ENCODE assay signal across 19 cellular contexts in the genomic region with DNA sequence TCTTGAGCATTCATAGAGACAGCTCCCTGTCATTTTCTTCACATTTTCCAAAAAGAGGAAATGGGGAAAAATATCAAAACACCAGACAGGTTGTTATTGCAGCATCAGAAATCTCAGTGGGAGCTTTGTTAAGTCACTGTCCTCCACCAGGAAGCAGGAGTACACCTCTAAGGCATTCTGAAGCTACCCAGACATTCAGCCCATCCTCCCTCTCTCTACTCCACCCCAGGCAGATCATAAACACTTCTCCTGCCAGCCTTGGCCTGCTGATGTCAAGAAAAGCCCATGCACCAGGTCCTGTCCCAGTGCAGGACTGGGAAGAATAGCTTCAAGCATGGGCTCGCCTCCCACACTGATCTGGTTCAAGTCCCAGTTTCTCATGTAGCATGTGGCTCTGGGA.
DNase-seq lines count a peak whose midpoint lies in the region; ATAC-seq and TF ChIP-seq lines count a peak whose summit lies in the region.
"Had no signal": no experiment of that assay in that cellular context is flagged by ENCODE, and none has a peak within 500 bp of the region (broad histone marks: within the 10 kb centered on the region; RNA-seq: fewer than 3 reads in every experiment).

No MANE protein-coding gene starts in this region.

- no peaks in the 10 kb centered on the region for H3K36me3 ChIP-seq in CD8-positive, alpha-beta T cell (ENCODE audit: insufficient read depth, low read length)
- H3K36me3 ChIP-seq in effector memory CD4-positive, alpha-beta T cell (ENCODE audit: control insufficient read depth, insufficient read depth, low read length): no peaks in the 10 kb centered on the region
- H3K36me3 ChIP-seq: adrenal gland, left lung, neutrophil, transverse colon had no signal

- peaks cover 31% of the 10 kb centered on the region for H3K4me1 Mint-ChIP-seq in activated CD8-positive, alpha-beta memory T cell treated with anti-CD3 and anti-CD28 coated beads, Interleukin-2, amount 10 ng/mL, durations not matched to agents 7 days and 5 days
- peaks cover 85% of the 10 kb centered on the region for H3K4me1 Mint-ChIP-seq in CD8-positive, alpha-beta T cell (ENCODE audit: low read depth)
- H3K4me1 Mint-ChIP-seq in activated CD4-positive, alpha-beta memory T cell treated with anti-CD3 and anti-CD28 coated beads, Interleukin-2, amount 10 ng/mL, durations not matched to agents 7 days and 5 days: peaks cover 31% of the 10 kb centered on the region

- intact Hi-C loops in CD8-positive, alpha-beta T cell (cut with DNase I, micrococcal nuclease): loop anchor here in 1 of 2 experiments (2.0 kb wide), 1 partner anchor 13 kb away; no protein-coding TSS in a partner anchor

- H3K36me3 Mint-ChIP-seq in activated CD8-positive, alpha-beta memory T cell treated with anti-CD3 and anti-CD28 coated beads, Interleukin-2, amount 10 ng/mL, durations not matched to agents 7 days and 5 days: peaks cover 10% of the 10 kb centered on the region
- H3K36me3 Mint-ChIP-seq in CD8-positive, alpha-beta T cell: no peaks in the 10 kb centered on the region
- peaks cover 4% of the 10 kb centered on the region for H3K36me3 Mint-ChIP-seq in activated CD4-positive, alpha-beta memory T cell treated with anti-CD3 and anti-CD28 coated beads, Interleukin-2, amount 10 ng/mL, durations not matched to agents 7 days and 5 days (ENCODE audit: low read depth)

- H3K4me3 Mint-ChIP-seq in activated CD8-positive, alpha-beta memory T cell treated with anti-CD3 and anti-CD28 coated beads, Interleukin-2, amount 10 ng/mL, durations not matched to agents 7 days and 5 days: no peak overlapping the region
- peak overlapping the region; percentile 55 for H3K4me3 Mint-ChIP-seq in CD8-positive, alpha-beta T cell
- no peak overlapping the region for H3K4me3 Mint-ChIP-seq in activated CD4-positive, alpha-beta memory T cell treated with anti-CD3 and anti-CD28 coated beads, Interleukin-2, amount 10 ng/mL, durations not matched to agents 7 days and 5 days

- H3K27ac Mint-ChIP-seq in activated CD8-positive, alpha-beta memory T cell treated with anti-CD3 and anti-CD28 coated beads, Interleukin-2, amount 10 ng/mL, durations not matched to agents 7 days and 5 days: peak overlapping the region; percentile 98
- peak overlapping the region; percentile 98 for H3K27ac Mint-ChIP-seq in CD8-positive, alpha-beta T cell
- H3K27ac Mint-ChIP-seq in activated CD4-positive, alpha-beta memory T cell treated with anti-CD3 and anti-CD28 coated beads, Interleukin-2, amount 10 ng/mL, durations not matched to agents 7 days and 5 days: peak overlapping the region; percentile 74

- no peaks in the 10 kb centered on the region for H3K27me3 Mint-ChIP-seq in activated CD8-positive, alpha-beta memory T cell treated with anti-CD3 and anti-CD28 coated beads, Interleukin-2, amount 10 ng/mL, durations not matched to agents 7 days and 5 days
- H3K27me3 Mint-ChIP-seq in CD8-positive, alpha-beta T cell (ENCODE audit: low read depth): no peaks in the 10 kb centered on the region
- H3K27me3 Mint-ChIP-seq in activated CD4-positive, alpha-beta memory T cell treated with anti-CD3 and anti-CD28 coated beads, Interleukin-2, amount 10 ng/mL, durations not matched to agents 7 days and 5 days: no peaks in the 10 kb centered on the region

- DNase-seq in activated CD8-positive, alpha-beta memory T cell treated with anti-CD3 and anti-CD28 coated beads, Interleukin-2, amount 10 ng/mL, durations not matched to agents 7 days and 5 days: no peak
- no peak for DNase-seq in activated CD8-positive, alpha-beta memory T cell treated with anti-CD3 and anti-CD28 coated beads, Interleukin-2, amount 50 U/mL, for 4 hours
- DNase-seq in CD8-positive, alpha-beta T cell: no peak
- no peak for DNase-seq in activated CD4-positive, alpha-beta memory T cell treated with anti-CD3 and anti-CD28 coated beads, Interleukin-2, amount 10 ng/mL, durations not matched to agents 7 days and 5 days
- DNase-seq in effector memory CD4-positive, alpha-beta T cell: no peak
- DNase-seq in omental fat pad (ENCODE audit: low spot score) (no peak), dermis blood vessel endothelial cell (no peak)
- DNase-seq: adrenal gland, body of pancreas, cerebellar nuclear complex, GOT3, left lung, mesenchymal stem cell, NCI-H146, psoas muscle, SK-N-SH, transverse colon had no signal

- H3K4me1 ChIP-seq in CD8-positive, alpha-beta T cell (ENCODE audit: insufficient read depth, low read length): peaks cover 66% of the 10 kb centered on the region
- peaks cover 36% of the 10 kb centered on the region for H3K4me1 ChIP-seq in effector memory CD4-positive, alpha-beta T cell (ENCODE audit: control insufficient read depth, insufficient read depth, low read length, poor library complexity, severe bottlenecking)
- H3K4me1 ChIP-seq: adrenal gland, body of pancreas, left lung, psoas muscle, transverse colon had no signal

- POLR2A ChIA-PET in CD8-positive, alpha-beta T cell (lab: Charles Lee): interaction anchor here (0.9 to 4.0 kb wide), 4 partner anchors 18 to 143 kb away, joined by 3 to 19 read pairs (median 5); no protein-coding TSS in a partner anchor
- POLR2A ChIA-PET in activated CD4-positive, alpha-beta memory T cell treated with anti-CD3 and anti-CD28 coated beads, Interleukin-2, amount 10 ng/mL, durations not matched to agents 7 days and 5 days (lab: Charles Lee): interaction anchor here (1.0 to 1.7 kb wide), 2 partner anchors 18 to 140 kb away, joined by 4 to 8 read pairs; no protein-coding TSS in a partner anchor

- H3K9me3 Mint-ChIP-seq in activated CD8-positive, alpha-beta memory T cell treated with anti-CD3 and anti-CD28 coated beads, Interleukin-2, amount 10 ng/mL, durations not matched to agents 7 days and 5 days (ENCODE audit: low read depth): no peaks in the 10 kb centered on the region
- H3K9me3 Mint-ChIP-seq in CD8-positive, alpha-beta T cell: peaks cover 3% of the 10 kb centered on the region
- no peaks in the 10 kb centered on the region for H3K9me3 Mint-ChIP-seq in activated CD4-positive, alpha-beta memory T cell treated with anti-CD3 and anti-CD28 coated beads, Interleukin-2, amount 10 ng/mL, durations not matched to agents 7 days and 5 days

- TF ChIP-seq CTCF in CD8-positive, alpha-beta T cell (IDR thresholded peaks at IDR 0.05): no peak
- TF ChIP-seq CTCF in omental fat pad (IDR thresholded peaks at IDR 0.05): no peak

- H3K4me3 ChIP-seq in CD8-positive, alpha-beta T cell (ENCODE audit: low read depth, low read length): no peak overlapping the region
- H3K4me3 ChIP-seq in effector memory CD4-positive, alpha-beta T cell (ENCODE audit: insufficient read depth, low read depth, low read length, poor library complexity, severe bottlenecking): no peak overlapping the region
- H3K4me3 ChIP-seq: adrenal gland, body of pancreas, left lung, psoas muscle, transverse colon had no signal

- CTCF ChIA-PET in activated CD8-positive, alpha-beta memory T cell treated with anti-CD3 and anti-CD28 coated beads, Interleukin-2, amount 10 ng/mL, durations not matched to agents 7 days and 5 days (lab: Charles Lee): interaction anchor here (0.9 to 3.2 kb wide), 4 partner anchors 12 to 23 kb away, joined by 3 to 12 read pairs (median 3); no protein-coding TSS in a partner anchor
- CTCF ChIA-PET in CD8-positive, alpha-beta T cell (lab: Charles Lee): interaction anchor here (0.6 to 3.9 kb wide), 9 partner anchors 17 to 1276 kb away, joined by 3 to 23 read pairs (median 3); partner anchors contain the start of gene BCL11B
- CTCF ChIA-PET in activated CD4-positive, alpha-beta memory T cell treated with anti-CD3 and anti-CD28 coated beads, Interleukin-2, amount 10 ng/mL, durations not matched to agents 7 days and 5 days (lab: Charles Lee): interaction anchor here (1.0 kb wide), 1 partner anchor 18 kb away, joined by 3 read pairs; no protein-coding TSS in a partner anchor

- H3K9me3 ChIP-seq in CD8-positive, alpha-beta T cell (ENCODE audit: low read length): no peaks in the 10 kb centered on the region
- H3K9me3 ChIP-seq in effector memory CD4-positive, alpha-beta T cell (ENCODE audit: control insufficient read depth, low read length): no peaks in the 10 kb centered on the region
- H3K9me3 ChIP-seq: adrenal gland, body of pancreas, left lung, neutrophil, psoas muscle, transverse colon had no signal

- no peaks in the 10 kb centered on the region for H3K27me3 ChIP-seq in CD8-positive, alpha-beta T cell (ENCODE audit: insufficient read depth, low read length)
- no peaks in the 10 kb centered on the region for H3K27me3 ChIP-seq in effector memory CD4-positive, alpha-beta T cell (replicated peaks; ENCODE audit: control insufficient read depth, insufficient read depth, low read length, poor library complexity, severe bottlenecking)
- H3K27me3 ChIP-seq: adrenal gland, body of pancreas, left lung, neutrophil, transverse colon had no signal

- no peak for ATAC-seq in activated CD8-positive, alpha-beta memory T cell treated with anti-CD3 and anti-CD28 coated beads, Interleukin-2, amount 10 ng/mL, durations not matched to agents 7 days and 5 days
- ATAC-seq in CD8-positive, alpha-beta T cell: no peak
- ATAC-seq in omental fat pad (ENCODE audit: low FRiP score): no peak
- ATAC-seq in HG03045 (IDR thresholded peaks at IDR 0.05; ENCODE audit: unreplicated experiment): no peak
- ATAC-seq: body of pancreas, left lung, psoas muscle had no signal

- peak overlapping the region; percentile 62 for H3K27ac ChIP-seq in CD8-positive, alpha-beta T cell (ENCODE audit: low read depth, low read length)
- H3K27ac ChIP-seq in effector memory CD4-positive, alpha-beta T cell (ENCODE audit: insufficient read depth, low read length, poor library complexity, severe bottlenecking): peak overlapping the region; percentile 49
- H3K27ac ChIP-seq: adrenal gland, body of pancreas, left lung, neutrophil, psoas muscle had no signal
